In the genomic region with DNA sequence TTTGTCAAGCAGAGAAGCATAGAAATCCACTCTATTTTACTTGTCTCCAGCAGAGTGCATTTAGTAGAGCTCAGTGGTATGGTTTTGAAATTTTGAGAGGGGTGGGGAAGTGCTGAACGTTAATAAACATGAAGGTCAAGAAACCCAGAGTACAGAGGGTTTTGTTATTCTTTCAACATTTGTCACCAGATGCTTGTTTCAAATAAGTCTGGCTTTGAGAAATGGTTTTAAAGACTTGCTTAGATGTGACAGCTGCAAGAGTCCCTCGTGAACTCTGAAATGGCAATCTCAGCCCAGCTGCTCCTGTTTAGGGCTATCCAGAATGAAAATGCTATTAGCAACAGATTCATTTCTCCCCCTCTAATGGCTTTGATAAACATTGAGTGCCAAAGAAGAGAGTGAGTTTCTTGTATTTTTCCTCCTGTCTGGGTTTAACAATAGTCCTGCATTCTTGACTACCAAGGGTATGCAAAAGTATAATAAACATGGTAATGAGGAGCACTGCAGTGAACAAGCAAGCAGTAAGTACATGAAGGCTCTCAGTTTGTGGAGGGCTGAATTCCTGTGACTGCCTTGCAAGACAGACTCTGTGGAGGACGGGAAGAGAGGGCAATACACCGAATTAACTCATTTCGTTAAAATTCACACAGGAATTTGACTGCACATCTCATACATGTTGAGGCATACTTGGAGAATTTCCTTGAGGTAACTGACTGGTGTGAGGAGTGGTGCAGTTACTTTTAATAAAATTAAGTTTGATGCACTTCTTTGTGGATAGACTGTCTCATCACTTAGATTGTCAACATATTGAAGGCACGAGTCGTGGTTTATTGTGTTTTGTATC, we compare ENCODE assay signal across 30 cellular contexts.
DNase-seq lines count a peak whose midpoint lies in the region; ATAC-seq and TF ChIP-seq lines count a peak whose summit lies in the region.
"Had no signal": no experiment of that assay in that cellular context is flagged by ENCODE, and none has a peak within 500 bp of the region (broad histone marks: within the 10 kb centered on the region; RNA-seq: fewer than 3 reads in every experiment).

No MANE protein-coding gene starts in this region.

- 34 to 38% methylated on average over 7 of the region's 7 CpGs for WGBS in thyroid gland, 2 donors

- H3K27me3 Mint-ChIP-seq in brain: peaks cover 7% of the 10 kb centered on the region
- peaks cover 37% of the 10 kb centered on the region for H3K27me3 Mint-ChIP-seq in Calu3 (ENCODE audit: unreplicated experiment)

- H4K20me1 ChIP-seq in PC-9 (ENCODE audit: insufficient read depth): no peaks in the 10 kb centered on the region

- BruUV-seq in PC-9 (replicated peaks; lab: Mats Ljungman, UMichigan): no TSS peak
- no TSS peak for BruUV-seq in Calu3 (replicated peaks; lab: Mats Ljungman, UMichigan)

- peaks cover 3 to 18% (median 7%) of the 10 kb centered on the region in 5 experiments for H3K9me3 Mint-ChIP-seq in brain
- H3K9me3 Mint-ChIP-seq in Calu3 (ENCODE audit: low read depth, unreplicated experiment): no peaks in the 10 kb centered on the region

- TF ChIP-seq CTCF in cardiac muscle cell (IDR thresholded peaks at IDR 0.05; ENCODE audit: low read depth, low read length): no peak
- TF ChIP-seq CTCF in brain (conservative IDR thresholded peaks at IDR 0.05): no peak
- peak in 1 of 6 experiments; percentile 4 for TF ChIP-seq CTCF in thyroid gland (IDR thresholded peaks at IDR 0.05)
- TF ChIP-seq CTCF in PC-9 (conservative IDR thresholded peaks at IDR 0.05): no peak
- TF ChIP-seq CTCF in Calu3 (IDR thresholded peaks at IDR 0.05; ENCODE audit: unreplicated experiment): no peak
- no peak for TF ChIP-seq CTCF in uterus (IDR thresholded peaks at IDR 0.05)

- no peaks in the 10 kb centered on the region for H3K9me2 ChIP-seq in PC-9 (ENCODE audit: insufficient read depth)

- H3K36me3 Mint-ChIP-seq in brain (no peaks in the 10 kb centered on the region), Calu3 (ENCODE audit: insufficient read depth, unreplicated experiment) (no peaks in the 10 kb centered on the region)
- H3K36me3 Mint-ChIP-seq: activated naive CD8-positive, alpha-beta T cell treated with anti-CD3 and anti-CD28 coated beads for 36 hours; mesothelial cell of epicardium; naive thymus-derived CD8-positive, alpha-beta T cell; T-cell had no signal

- H3K4me1 ChIP-seq in cardiac muscle cell (ENCODE audit: low read depth) (no peaks in the 10 kb centered on the region), thyroid gland (peaks cover 29 to 33% of the 10 kb centered on the region in 2 donors), PC-9 (replicated peaks; ENCODE audit: insufficient read depth) (no peaks in the 10 kb centered on the region), uterus (no peaks in the 10 kb centered on the region)
- H3K4me1 ChIP-seq: colonic mucosa, SJSA1 had no signal

- no peak overlapping the region for H2AFZ ChIP-seq in PC-9
- H2AFZ ChIP-seq: GM23248 had no signal

- no peak overlapping the region for H3K4me2 ChIP-seq in PC-9

- H3K27me3 ChIP-seq in cardiac muscle cell (no peaks in the 10 kb centered on the region), thyroid gland (no peaks in the 10 kb centered on the region), PC-9 (ENCODE audit: insufficient read depth, low read depth) (no peaks in the 10 kb centered on the region), uterus (no peaks in the 10 kb centered on the region)
- H3K27me3 ChIP-seq: colonic mucosa, SJSA1 had no signal

- H3K79me2 ChIP-seq in PC-9 (ENCODE audit: low read depth): no peaks in the 10 kb centered on the region

- peak overlapping the region in 4 of 5 experiments; percentile 0 to 81 (median 56) for H3K27ac Mint-ChIP-seq in brain
- no peak overlapping the region for H3K27ac Mint-ChIP-seq in Calu3 (ENCODE audit: unreplicated experiment)
- H3K27ac Mint-ChIP-seq: activated naive CD8-positive, alpha-beta T cell treated with anti-CD3 and anti-CD28 coated beads for 36 hours; mesothelial cell of epicardium; naive thymus-derived CD8-positive, alpha-beta T cell; T-cell had no signal

- POLR2A ChIA-PET in PC-9 (lab: Charles Lee; ENCODE audit: unreplicated experiment): no interaction called here

- DNase-seq in cardiac muscle cell (ENCODE audit: low read depth in 1 of 2, low spot score in 1 of 2) (no peak), Right ventricle myocardium inferior (ENCODE audit: missing footprints) (no peak), left kidney (ENCODE audit: low read depth, low spot score) (peak; percentile 22), thyroid gland (peak; percentile 9 to 18), PC-9 (no peak), Calu3 (no peak), uterus (no peak)
- DNase-seq: 8988T; activated CD4-positive, alpha-beta T cell treated with anti-CD3 and anti-CD28 coated beads for 48 hours; activated gamma-delta T cell; activated naive CD8-positive, alpha-beta T cell treated with anti-CD3 and anti-CD28 coated beads for 36 hours; activated T-cell treated with anti-CD3 and anti-CD28 coated beads, Interleukin-2, amount 50 U/mL, for 1 hour; anterior cingulate cortex; colonic mucosa; DND-41; effector CD4-positive, alpha-beta T cell; GM23248; naive thymus-derived CD8-positive, alpha-beta T cell; NCI-H1048; NCI-H1694 treated with DMSO at 0.1 percent for 48 hours; NCI-H526 treated with DMSO at 0.1 percent for 48 hours; stimulated activated naive CD4-positive, alpha-beta T cell treated with Interleukin-2 at 50 U/mL for 16 hours; T-cell; WERI-Rb-1 had no signal

- H3K4me3 Mint-ChIP-seq in brain: peak overlapping the region in 3 of 5 experiments; percentile 1 to 52 (median 11)
- no peak overlapping the region for H3K4me3 Mint-ChIP-seq in Calu3 (ENCODE audit: low read depth, unreplicated experiment)
- H3K4me3 Mint-ChIP-seq: activated naive CD8-positive, alpha-beta T cell treated with anti-CD3 and anti-CD28 coated beads for 36 hours; mesothelial cell of epicardium; naive thymus-derived CD8-positive, alpha-beta T cell; T-cell had no signal

- H3K36me3 ChIP-seq in cardiac muscle cell (no peaks in the 10 kb centered on the region), thyroid gland (no peaks in the 10 kb centered on the region), PC-9 (ENCODE audit: low read depth) (no peaks in the 10 kb centered on the region), uterus (no peaks in the 10 kb centered on the region)
- H3K36me3 ChIP-seq: colonic mucosa, SJSA1, WERI-Rb-1 had no signal

- H3K27ac ChIP-seq in cardiac muscle cell: peak overlapping the region; percentile 12
- H3K27ac ChIP-seq in thyroid gland: peak overlapping the region; percentile 0 to 86 (median 71)
- H3K27ac ChIP-seq in PC-9: no peak overlapping the region
- no peak overlapping the region for H3K27ac ChIP-seq in uterus
- H3K27ac ChIP-seq: C4-2B, colonic mucosa, epithelial cell of prostate, GM23248, SJSA1, skin epidermis, WERI-Rb-1 had no signal

- TF ChIP-seq POLR2A in thyroid gland (IDR thresholded peaks at IDR 0.05) (no peak), uterus (IDR thresholded peaks at IDR 0.05) (no peak)

- CTCF ChIA-PET in PC-9 (lab: Charles Lee) (no interaction called here), Calu3 (lab: Charles Lee) (no interaction called here)

- H3K9me3 ChIP-seq in cardiac muscle cell (ENCODE audit: low read depth): no peaks in the 10 kb centered on the region
- no peaks in the 10 kb centered on the region for H3K9me3 ChIP-seq in thyroid gland
- no peaks in the 10 kb centered on the region for H3K9me3 ChIP-seq in PC-9 (ENCODE audit: insufficient read depth, low read depth)
- H3K9me3 ChIP-seq in uterus: no peaks in the 10 kb centered on the region
- H3K9me3 ChIP-seq: colonic mucosa, SJSA1 had no signal

- H3F3A ChIP-seq in PC-9 (ENCODE audit: insufficient read depth, low read depth): no peaks in the 10 kb centered on the region

- peaks cover 40% of the 10 kb centered on the region for H3K4me1 Mint-ChIP-seq in brain
- H3K4me1 Mint-ChIP-seq in Calu3 (ENCODE audit: low read depth, unreplicated experiment): no peaks in the 10 kb centered on the region
- H3K4me1 Mint-ChIP-seq: activated naive CD8-positive, alpha-beta T cell treated with anti-CD3 and anti-CD28 coated beads for 36 hours; naive thymus-derived CD8-positive, alpha-beta T cell; T-cell had no signal

- no peak for ATAC-seq in Right ventricle myocardium inferior
- ATAC-seq: naive thymus-derived CD8-positive, alpha-beta T cell; T-cell had no signal

- H3K4me3 ChIP-seq in cardiac muscle cell (no peak overlapping the region), thyroid gland (replicated peaks in 1 of 3) (no peak overlapping the region), PC-9 (no peak overlapping the region), uterus (no peak overlapping the region)
- H3K4me3 ChIP-seq: colonic mucosa, GM23248, SJSA1, skin epidermis had no signal

- intact Hi-C loops in Right ventricle myocardium inferior (cut with DNase I) (no loop called here), thyroid gland (cut with DNase I) (no loop called here), PC-9 (cut with micrococcal nuclease; ENCODE audit: unreplicated experiment) (no loop called here), Calu3 (cut with micrococcal nuclease; ENCODE audit: unreplicated experiment) (no loop called here), uterus (cut with DNase I; ENCODE audit: low total_unique reads) (no loop called here)

Comparison
In these comparisons a context has a peak if more than half of its experiments do, and no peak if none do; other contexts are left out.
1. DNase-seq: peak in left kidney (single experiment) and thyroid gland (2 of 2); none in cardiac muscle cell (0 of 2), Right ventricle myocardium inferior (single experiment), PC-9 (0 of 2), Calu3 (single experiment) and uterus (0 of 2).
2. H3K27ac ChIP-seq: peak in cardiac muscle cell (single experiment) and thyroid gland (3 of 3); none in PC-9 (single experiment) and uterus (0 of 2).